Comparison of ENCODE assay signal across 12 cellular contexts in the genomic region with DNA sequence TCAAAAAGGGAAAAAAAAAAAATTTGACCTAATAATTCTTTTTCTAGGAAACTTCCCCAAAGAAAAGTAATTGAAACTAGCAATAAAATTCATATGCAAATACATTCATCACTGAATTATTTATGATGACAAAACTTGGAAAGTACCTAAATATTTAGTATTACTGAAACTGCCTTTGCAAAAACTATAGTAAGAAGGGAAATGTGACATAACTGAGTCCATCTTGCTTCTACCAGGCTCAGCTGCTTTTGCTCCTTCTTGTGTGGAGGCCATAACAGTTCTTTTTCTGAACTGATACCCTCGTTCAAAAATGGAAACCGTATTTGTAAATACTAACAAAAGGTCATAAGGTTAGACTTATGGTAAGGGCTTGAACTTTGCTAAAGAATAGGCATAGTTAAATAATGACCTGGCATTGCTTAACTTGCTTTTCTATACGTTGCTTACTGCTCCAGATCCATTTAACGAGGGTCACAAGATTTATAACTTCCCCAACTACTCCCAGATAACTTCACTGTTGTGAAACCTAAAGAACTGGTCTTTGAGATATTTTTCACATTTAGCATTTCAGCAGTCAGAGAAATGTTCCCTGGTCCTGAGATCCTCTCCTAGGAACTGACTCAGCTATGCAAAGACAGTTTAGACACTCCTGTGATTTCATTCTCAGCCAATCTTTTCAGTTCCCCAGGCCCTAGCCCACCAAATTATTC.
"Had no signal": no experiment of that assay in that cellular context is flagged by ENCODE, and none has a peak within 500 bp of the region (broad histone marks: within the 10 kb centered on the region; RNA-seq: fewer than 3 reads in every experiment).

No MANE protein-coding gene starts in this region.

- H3K27ac ChIP-seq: esophagus muscularis mucosa, right atrium auricular region, skin epidermis had no signal

- H3K36me3 ChIP-seq: esophagus muscularis mucosa, right atrium auricular region had no signal

- FAIRE-seq: astrocyte, endometrium had no signal

- ATAC-seq: activated CD8-positive, alpha-beta T cell treated with anti-CD3 and anti-CD28 coated beads for 36 hours; activated naive CD8-positive, alpha-beta T cell treated with anti-CD3 and anti-CD28 coated beads, Interleukin-2, amount 50 U/mL, for 24 hours had no signal

- H3K4me3 ChIP-seq: esophagus muscularis mucosa, right atrium auricular region, skin epidermis had no signal

- H3K9me3 ChIP-seq: esophagus muscularis mucosa, right atrium auricular region had no signal

- H3K27me3 ChIP-seq: esophagus muscularis mucosa, right atrium auricular region had no signal

- DNase-seq: activated CD4-positive, alpha-beta T cell treated with anti-CD3 and anti-CD28 coated beads for 4 hours; activated CD8-positive, alpha-beta memory T cell treated with anti-CD3 and anti-CD28 coated beads, Interleukin-2, amount 50 U/mL, for 4 hours; activated CD8-positive, alpha-beta T cell treated with anti-CD3 and anti-CD28 coated beads for 36 hours; activated naive CD4-positive, alpha-beta T cell; activated naive CD8-positive, alpha-beta T cell treated with anti-CD3 and anti-CD28 coated beads, Interleukin-2, amount 50 U/mL, for 24 hours; foreskin fibroblast; naive B cell had no signal
